In genomic region chr7:116152276-116152675, GRCh38 we compare ENCODE assay signal across 22 cellular contexts.
"Had no signal": no experiment of that assay in that cellular context is flagged by ENCODE, and none has a peak within 500 bp of the region (broad histone marks: within the 10 kb centered on the region; RNA-seq: fewer than 3 reads in every experiment).

No MANE protein-coding gene starts in this region.

- H3K27me3 ChIP-seq: brain microvascular endothelial cell, esophagus squamous epithelium, right atrium auricular region had no signal

- H3K4me3 ChIP-seq: esophagus squamous epithelium, right atrium auricular region had no signal

- H3K9me3 ChIP-seq: esophagus squamous epithelium, right atrium auricular region had no signal

- H3K4me3 Mint-ChIP-seq: activated CD4-positive, alpha-beta T cell treated with anti-CD3 and anti-CD28 coated beads, Interleukin-2, amount 10 ng/mL, durations not matched to agents 7 days and 5 days; activated naive CD8-positive, alpha-beta T cell treated with anti-CD3 and anti-CD28 coated beads, Interleukin-2, amount 10 ng/mL, durations not matched to agents 7 days and 5 days; central memory CD8-positive, alpha-beta T cell; nephron had no signal

- ATAC-seq: left ventricle myocardium superior had no signal

- H3K27ac ChIP-seq: brain microvascular endothelial cell, esophagus squamous epithelium, right atrium auricular region had no signal

- H3K9me3 Mint-ChIP-seq: central memory CD8-positive, alpha-beta T cell; nephron had no signal

- H3K4me1 ChIP-seq: esophagus squamous epithelium, right atrium auricular region had no signal

- DNase-seq: activated CD4-positive, alpha-beta T cell treated with anti-CD3 and anti-CD28 coated beads, Interleukin-2, amount 10 ng/mL, durations not matched to agents 7 days and 5 days; activated naive CD4-positive, alpha-beta T cell; activated naive CD8-positive, alpha-beta T cell treated with anti-CD3 and anti-CD28 coated beads, Interleukin-2, amount 10 ng/mL, durations not matched to agents 7 days and 5 days; activated T-cell treated with anti-CD3 and anti-CD28 coated beads for 4 hours; brain microvascular endothelial cell; cortex of kidney; effector CD4-positive, alpha-beta T cell; esophagus squamous epithelium; glutamatergic neuron; hypothalamus; left ventricle myocardium superior; mesenchymal stem cell; occipital lobe; stimulated activated CD4-positive, alpha-beta T cell treated with anti-CD3 and anti-CD28 coated beads, Interleukin-4, amount 100 ng/mL, for 24 hours; stimulated activated naive CD4-positive, alpha-beta T cell treated with Interleukin-2 at 50 U/mL for 16 hours; substantia nigra; T-helper 2 cell; trophoblast cell had no signal

- H3K27ac Mint-ChIP-seq: activated CD4-positive, alpha-beta T cell treated with anti-CD3 and anti-CD28 coated beads, Interleukin-2, amount 10 ng/mL, durations not matched to agents 7 days and 5 days; activated naive CD8-positive, alpha-beta T cell treated with anti-CD3 and anti-CD28 coated beads, Interleukin-2, amount 10 ng/mL, durations not matched to agents 7 days and 5 days; nephron; progenitor cell of endocrine pancreas had no signal

- H3K36me3 ChIP-seq: brain microvascular endothelial cell, esophagus squamous epithelium, right atrium auricular region had no signal

- H3K4me1 Mint-ChIP-seq: central memory CD8-positive, alpha-beta T cell; nephron had no signal
